Comparison of ENCODE assay signal across 13 cellular contexts in the genomic region with DNA sequence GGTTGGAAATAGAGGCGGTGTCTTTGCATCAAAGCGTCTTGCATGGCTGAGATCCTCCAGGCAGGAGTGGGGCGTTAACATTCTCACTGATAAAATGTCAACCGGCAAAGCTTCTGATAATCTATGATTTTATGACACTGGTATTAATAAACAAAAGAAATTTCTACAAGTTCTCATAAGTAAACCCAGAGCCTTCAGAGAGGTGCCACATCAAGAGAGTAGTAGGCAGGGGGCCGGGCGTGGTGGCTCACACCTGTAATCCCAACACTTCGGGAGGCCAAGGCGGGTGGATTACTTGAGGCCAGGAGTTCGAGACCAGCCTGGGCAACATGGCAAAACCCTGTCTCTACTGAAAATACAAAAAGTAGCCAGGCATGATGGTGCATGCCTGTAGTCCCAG. TPM values are rescaled to one million over a fixed set of nuclear protein-coding genes. Genes with fewer than 3 reads are reported as not detected.
DNase-seq lines count a peak whose midpoint lies in the region; ATAC-seq and TF ChIP-seq lines count a peak whose summit lies in the region.
"Not testable (repeated sequence)": the region's sequence is repeated elsewhere in the genome, so short reads cannot be mapped to it uniquely, and the experiment has no call there.
"Had no signal": no experiment of that assay in that cellular context is flagged by ENCODE, and none has a peak within 500 bp of the region (broad histone marks: within the 10 kb centered on the region; RNA-seq: fewer than 3 reads in every experiment).

No MANE protein-coding gene starts in this region.

- peak overlapping the region; percentile 48; the same call in 1 of the 2 replicates for H3K4me3 ChIP-seq in BE2C (ENCODE audit: low read depth, low read length)
- peak overlapping the region; percentile 55 for H3K4me3 ChIP-seq in HUES6 (ENCODE audit: low read depth, low read length)
- H3K4me3 ChIP-seq in Peyer's patch; mucosa of descending colon; thyroid gland (replicated peaks in 1 of 3): not testable (repeated sequence)
- peak overlapping the region; percentile 95 for H3K4me3 ChIP-seq in left ventricle myocardium inferior
- H3K4me3 ChIP-seq in rectal smooth muscle tissue (ENCODE audit: low read length) = peak overlapping the region; percentile 73

- not testable (repeated sequence) for TF ChIP-seq CTCF in BE2C (IDR thresholded peaks at IDR 0.05; ENCODE audit: low read depth, low read length); Peyer's patch (IDR thresholded peaks at IDR 0.05); left ventricle myocardium inferior (IDR thresholded peaks at IDR 0.05; ENCODE audit: borderline replicate concordance); mucosa of descending colon (IDR thresholded peaks at IDR 0.05); thyroid gland (IDR thresholded peaks at IDR 0.05)

- ATAC-seq in mucosa of descending colon = not testable (repeated sequence)

- H3K36me3 ChIP-seq in BE2C; HUES6 (ENCODE audit: control insufficient read depth, insufficient read depth, low read length); Peyer's patch; left ventricle myocardium inferior; mucosa of descending colon (ENCODE audit: low read depth); rectal smooth muscle tissue (ENCODE audit: control insufficient read depth, insufficient read depth, low read length); thyroid gland: not testable (repeated sequence)

- H3K4me1 ChIP-seq in BE2C; HUES6 (ENCODE audit: control insufficient read depth, insufficient read depth, low read length); mucosa of descending colon (ENCODE audit: low read depth): not testable (repeated sequence)
- H3K4me1 ChIP-seq in Peyer's patch (peaks cover 0 to 16% (median 6%) of the 10 kb centered on the region in 4 donors), left ventricle myocardium inferior (peaks cover 42% of the 10 kb centered on the region), rectal smooth muscle tissue (ENCODE audit: control insufficient read depth, insufficient read depth, low read length) (peaks cover 12% of the 10 kb centered on the region), thyroid gland (peaks cover 6 to 12% of the 10 kb centered on the region in 2 donors)

- not testable (repeated sequence) for H3K27me3 ChIP-seq in BE2C; HUES6 (ENCODE audit: control insufficient read depth, insufficient read depth, low read length); Peyer's patch; left ventricle myocardium inferior (ENCODE audit: low read depth); rectal smooth muscle tissue (ENCODE audit: control insufficient read depth, insufficient read depth, low read length); thyroid gland

- H3K27ac ChIP-seq in HUES6 (ENCODE audit: low read depth, low read length) = peak overlapping the region; percentile 99; the same call in 1 of the 2 replicates
- H3K27ac ChIP-seq in Peyer's patch = peak overlapping the region; percentile 97 to 99 (median 98)
- H3K27ac ChIP-seq in caudate nucleus (ENCODE audit: low read depth, low read length) = peak overlapping the region; percentile 100
- H3K27ac ChIP-seq in left ventricle myocardium inferior (replicated peaks) = peak overlapping the region; percentile 99
- peak overlapping the region; percentile 100 for H3K27ac ChIP-seq in rectal smooth muscle tissue (ENCODE audit: low read depth, low read length)
- H3K27ac ChIP-seq in thyroid gland = peak overlapping the region in 2 of 3 donors; percentile 99 to 100

- peak overlapping the region; percentile 96 for H3K9ac ChIP-seq in HUES6 (ENCODE audit: low read length)
- H3K9ac ChIP-seq in rectal smooth muscle tissue (ENCODE audit: low read length) = not testable (repeated sequence)

- not testable (repeated sequence) for H3K9me3 ChIP-seq in BE2C; HUES6 (ENCODE audit: control insufficient read depth, insufficient read depth, low read depth, low read length); Peyer's patch; left ventricle myocardium inferior (replicated peaks); mucosa of descending colon; thyroid gland

- TF ChIP-seq POLR2A in Peyer's patch (IDR thresholded peaks at IDR 0.05); thyroid gland (IDR thresholded peaks at IDR 0.05): not testable (repeated sequence)

- intact Hi-C loops in left ventricle myocardium inferior (cut with micrococcal nuclease); mucosa of descending colon (cut with DNase I, micrococcal nuclease); thyroid gland (cut with DNase I): not testable (repeated sequence)

- not testable (repeated sequence) for DNase-seq in BE2C; Peyer's patch; caudate nucleus (lab: John Stamatoyannopoulos, UW); left ventricle myocardium inferior; thyroid gland
- peak in 2 of 3 donors; percentile 38 to 51 for DNase-seq in mucosa of descending colon

- WGBS in thyroid gland, 2 donors = 88 to 93% methylated on average over 9 of the region's 9 CpGs

RNA-seq across cellular contexts. Expression of a gene that starts 3.5 kb away (rescaled TPM):
- 189 TPM for polyA plus RNA-seq in BE2C (2012; ENCODE audit: insufficient read depth, insufficient read length, low read depth)
- total RNA-seq in Peyer's patch (10 to 100 TPM; 17.7 to 78.4 (median 28.6) TPM), left ventricle myocardium inferior (24.3 TPM), mucosa of descending colon (10 to 100 TPM; 35.0 to 42.4 (median 38.8) TPM), thyroid gland (10 to 100 TPM; 25.2 to 76.1 (median 33.6) TPM)

RNA-seq across cellular contexts. Expression of a gene that starts 10.2 kb away (rescaled TPM):
- not detected for polyA plus RNA-seq in BE2C (2012; ENCODE audit: insufficient read depth, insufficient read length, low read depth)
- total RNA-seq in Peyer's patch (not detected), left ventricle myocardium inferior (not detected), mucosa of descending colon (not detected), thyroid gland (not detected)
- total RNA-seq: dermis microvascular lymphatic vessel endothelial cell, lung microvascular endothelial cell, omental fat pad, SJSA1, subcutaneous adipose tissue had no signal

RNA-seq across cellular contexts. Expression of a gene that starts 11.0 kb away (rescaled TPM):
- 13.3 TPM for polyA plus RNA-seq in BE2C (2012; ENCODE audit: insufficient read depth, insufficient read length, low read depth)
- total RNA-seq in Peyer's patch = 10 to 100 TPM; 27.1 to 56.1 (median 38.4) TPM
- total RNA-seq in left ventricle myocardium inferior = 16.7 TPM
- 10 to 100 TPM; 38.7 to 44.3 (median 41.7) TPM for total RNA-seq in mucosa of descending colon
- 10 to 100 TPM; 26.3 to 62.8 (median 56.7) TPM for total RNA-seq in thyroid gland

RNA-seq across cellular contexts. Expression of a gene that starts 37.7 kb away (rescaled TPM):
- polyA plus RNA-seq in BE2C (2012; ENCODE audit: insufficient read depth, insufficient read length, low read depth) = 57.7 TPM
- total RNA-seq in Peyer's patch (100 to 1,000 TPM in 2 of 4 donors, 10 to 100 TPM in 2; 45.2 to 120 (median 102) TPM), left ventricle myocardium inferior (43.2 TPM), mucosa of descending colon (100 to 1,000 TPM in 1 of 3 donors, 10 to 100 TPM in 2; 46.7 to 103 (median 55.0) TPM), thyroid gland (10 to 100 TPM; 56.8 to 83.7 (median 80.9) TPM)

RNA-seq across cellular contexts. Expression of a gene that starts 37.8 kb away (rescaled TPM):
- polyA plus RNA-seq in BE2C (2012; ENCODE audit: insufficient read depth, insufficient read length, low read depth) = 878 TPM
- total RNA-seq in Peyer's patch = 100 to 1,000 TPM in 3 of 4 donors, 10 to 100 TPM in 1; 64.4 to 253 (median 207) TPM
- 35.0 TPM for total RNA-seq in left ventricle myocardium inferior
- total RNA-seq in mucosa of descending colon = 100 to 1,000 TPM; 116 to 127 (median 124) TPM
- total RNA-seq in thyroid gland = 100 to 1,000 TPM; 145 to 295 (median 159) TPM
